Comparison of ENCODE assay signal across 20 cellular contexts in the genomic region with DNA sequence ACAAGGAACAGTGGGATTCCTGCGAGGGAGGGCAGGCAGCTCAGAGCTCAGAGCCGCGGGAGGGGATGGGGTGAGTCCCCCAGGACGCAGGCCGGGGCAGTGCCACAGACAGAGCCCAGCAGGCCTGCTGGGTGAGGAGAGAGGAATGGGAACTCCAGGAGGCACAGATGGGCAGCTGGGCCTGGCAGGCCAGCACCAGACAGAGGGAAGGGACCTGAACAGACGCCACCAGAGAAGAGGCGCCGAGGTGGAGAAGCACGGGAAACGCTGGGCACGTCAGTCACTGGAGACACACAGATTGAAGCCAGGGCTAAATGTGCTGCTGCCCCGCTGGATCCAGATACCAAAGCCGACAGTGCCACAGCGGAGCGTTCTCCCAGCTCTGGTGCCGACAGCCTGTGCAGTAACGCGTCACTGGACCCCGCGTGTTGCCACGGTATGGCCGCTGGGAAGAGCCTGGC.
A peak's percentile ranks its signal among the peaks of the same experiment; 100 is the strongest.
DNase-seq lines count a peak whose midpoint lies in the region; ATAC-seq and TF ChIP-seq lines count a peak whose summit lies in the region.
"Had no signal": no experiment of that assay in that cellular context is flagged by ENCODE, and none has a peak within 500 bp of the region (broad histone marks: within the 10 kb centered on the region; RNA-seq: fewer than 3 reads in every experiment).

No MANE protein-coding gene starts in this region.

- no peak overlapping the region for H3K4ac ChIP-seq in H9 (ENCODE audit: low read depth, low read length)

- no peak overlapping the region for H2BK15ac ChIP-seq in H9 (ENCODE audit: low read depth, low read length)

- ATAC-seq in left lung: no peak
- no peak for ATAC-seq in stimulated activated naive CD8-positive, alpha-beta T cell treated with anti-CD3 and anti-CD28 coated beads, Interleukin-15, amount 100 ng/mL, for 72 hours
- ATAC-seq: activated CD4-positive, CD25-positive, alpha-beta regulatory T cell treated with anti-CD3 and anti-CD28 coated beads, Interleukin-2, amount 50 U/mL, for 24 hours; GM12878 had no signal

- H2BK20ac ChIP-seq in H9 (ENCODE audit: low read depth, low read length, poor library complexity, severe bottlenecking): no peak overlapping the region

- no peak overlapping the region for H2AFZ ChIP-seq in H9 (ENCODE audit: low read length)

- no peak overlapping the region for H2AK5ac ChIP-seq in H9 (ENCODE audit: insufficient read length, low read length)

- H4K5ac ChIP-seq in H9 (ENCODE audit: insufficient read length, low read depth, low read length): no peak overlapping the region

- H3K79me1 ChIP-seq in H9 (ENCODE audit: insufficient read depth, low read depth, low read length, poor library complexity, severe bottlenecking): no peaks in the 10 kb centered on the region

- H3K4me1 Mint-ChIP-seq in H9 (no peaks in the 10 kb centered on the region), brain (peaks cover 48% of the 10 kb centered on the region)
- no peaks in the 10 kb centered on the region for H3K4me1 Mint-ChIP-seq in stimulated activated naive CD8-positive, alpha-beta T cell treated with anti-CD3 and anti-CD28 coated beads, Interleukin-15, amount 100 ng/mL, for 72 hours

- H4K8ac ChIP-seq in H9 (replicated peaks; ENCODE audit: insufficient read length, low read depth, low read length): no peak overlapping the region

- H3K4me3 Mint-ChIP-seq in H9 (no peak overlapping the region), brain (no peak overlapping the region)
- no peak overlapping the region for H3K4me3 Mint-ChIP-seq in stimulated activated naive CD8-positive, alpha-beta T cell treated with anti-CD3 and anti-CD28 coated beads, Interleukin-15, amount 100 ng/mL, for 72 hours
- H3K4me3 Mint-ChIP-seq: memory B cell had no signal

- H3K27ac Mint-ChIP-seq in H9 (peak overlapping the region in 1 of 3 experiments; percentile 24; a peak in 2 of 7 replicates), brain (peak overlapping the region in 4 of 5 experiments; percentile 43 to 92 (median 56))
- H3K27ac Mint-ChIP-seq in stimulated activated naive CD8-positive, alpha-beta T cell treated with anti-CD3 and anti-CD28 coated beads, Interleukin-15, amount 100 ng/mL, for 72 hours: no peak overlapping the region

- H2BK12ac ChIP-seq in H9 (ENCODE audit: insufficient read length, low read depth, low read length): no peak overlapping the region

- H3K9ac ChIP-seq in H9 (ENCODE audit: extremely low read depth, insufficient read length, low read length): no peak overlapping the region

- H3K79me2 ChIP-seq in H9 (ENCODE audit: insufficient read depth, low read length): no peaks in the 10 kb centered on the region

- H3K23ac ChIP-seq in H9 (ENCODE audit: insufficient read length, low read depth, low read length): no peak overlapping the region

- no peaks in the 10 kb centered on the region for H3K23me2 ChIP-seq in H9 (ENCODE audit: insufficient read length, low read depth, low read length, poor library complexity, severe bottlenecking)

- no peak for TF ChIP-seq EP300 in sigmoid colon (IDR thresholded peaks at IDR 0.05)

- no peaks in the 10 kb centered on the region for H3K27me3 Mint-ChIP-seq in H9 (ENCODE audit: low read depth)
- H3K27me3 Mint-ChIP-seq in brain: no peaks in the 10 kb centered on the region
- no peaks in the 10 kb centered on the region for H3K27me3 Mint-ChIP-seq in stimulated activated naive CD8-positive, alpha-beta T cell treated with anti-CD3 and anti-CD28 coated beads, Interleukin-15, amount 100 ng/mL, for 72 hours
- H3K27me3 Mint-ChIP-seq: IgD-negative memory B cell, memory B cell had no signal

- TF ChIP-seq POLR2A in sigmoid colon (IDR thresholded peaks at IDR 0.05): no peak

- H3K9me3 ChIP-seq in H9 (ENCODE audit: control insufficient read depth, low read depth, low read length) (no peaks in the 10 kb centered on the region), left lung (no peaks in the 10 kb centered on the region), sigmoid colon (no peaks in the 10 kb centered on the region)
- H3K9me3 ChIP-seq: colonic mucosa, thoracic aorta had no signal

- no peak overlapping the region for H3K56ac ChIP-seq in H9 (ENCODE audit: insufficient read length, low read depth, low read length)

- no peaks in the 10 kb centered on the region for H4K20me1 ChIP-seq in H9 (ENCODE audit: control insufficient read depth, insufficient read depth, insufficient read length)

- no peak overlapping the region for H3T11ph ChIP-seq in H9 (ENCODE audit: low read length)

- WGBS in H9 (ENCODE audit: extremely low coverage, insufficient read length, low lambda C conversion rate): no CpG with 5 or more reads among the region's 22 CpGs
- WGBS in sigmoid colon, 2 donors: 90 to 95% methylated on average over 22 of the region's 22 CpGs

- H3K4me1 ChIP-seq in H9 (ENCODE audit: insufficient read depth, low read length) (no peaks in the 10 kb centered on the region), left lung (no peaks in the 10 kb centered on the region), sigmoid colon (peaks cover 0 to 11% (median 0%) of the 10 kb centered on the region in 4 donors)
- H3K4me1 ChIP-seq: colonic mucosa had no signal

- H3K9me3 Mint-ChIP-seq in H9 (no peaks in the 10 kb centered on the region), brain (no peaks in the 10 kb centered on the region)
- H3K9me3 Mint-ChIP-seq in stimulated activated naive CD8-positive, alpha-beta T cell treated with anti-CD3 and anti-CD28 coated beads, Interleukin-15, amount 100 ng/mL, for 72 hours: no peaks in the 10 kb centered on the region
- H3K9me3 Mint-ChIP-seq: IgD-negative memory B cell, memory B cell had no signal

- TF ChIP-seq CTCF in H9 (conservative IDR thresholded peaks at IDR 0.05) (no peak), brain (conservative IDR thresholded peaks at IDR 0.05) (no peak), left lung (IDR thresholded peaks at IDR 0.05) (no peak), sigmoid colon (IDR thresholded peaks at IDR 0.05) (no peak)

- H3K27ac ChIP-seq in H9 (ENCODE audit: insufficient read length, low read depth, low read length) (no peak overlapping the region), left lung (no peak overlapping the region), sigmoid colon (no peak overlapping the region)
- H3K27ac ChIP-seq: colonic mucosa, thoracic aorta had no signal

- H3K36me3 ChIP-seq in left lung (peaks cover 0 to 13% of the 10 kb centered on the region in 2 donors), sigmoid colon (no peaks in the 10 kb centered on the region)
- H3K36me3 ChIP-seq: colonic mucosa, thoracic aorta had no signal

- H3K14ac ChIP-seq in H9 (ENCODE audit: insufficient read depth, low read length): no peak overlapping the region

- DNase-seq in H9: peak; percentile 22
- DNase-seq in left lung: peak; percentile 24 to 74
- peak; percentile 63 for DNase-seq in sigmoid colon
- DNase-seq in NCI-H1105 (lab: John Stamatoyannopoulos, UW): no peak
- no peak for DNase-seq in stimulated activated CD4-positive, alpha-beta T cell treated with anti-CD3 and anti-CD28 coated beads, Interleukin-2, amount 100 ng/mL, for 24 hours
- no peak for DNase-seq in NCI-H446 treated with DMSO at 0.1 percent for 48 hours (lab: John Stamatoyannopoulos, UW)
- no peak for DNase-seq in stimulated activated naive CD8-positive, alpha-beta T cell treated with anti-CD3 and anti-CD28 coated beads, Interleukin-15, amount 100 ng/mL, for 72 hours
- DNase-seq: activated naive CD4-positive, alpha-beta T cell treated with Interleukin-2 at 50 U/mL for 16 hours; colonic mucosa; NCI-H2029 treated with DMSO at 0.1 percent for 48 hours; NCI-H510A; SIG-M5; stimulated activated CD4-positive, alpha-beta T cell treated with anti-CD3 and anti-CD28 coated beads, Interleukin-4, amount 100 ng/mL, for 4 hours; stimulated activated CD8-positive, alpha-beta memory T cell treated with anti-CD3 and anti-CD28 coated beads, Interleukin-4, amount 100 ng/mL, for 48 hours had no signal

- H2BK120ac ChIP-seq in H9 (ENCODE audit: low read depth, low read length, poor library complexity, severe bottlenecking): no peak overlapping the region

- H4K91ac ChIP-seq in H9 (ENCODE audit: insufficient read length, low read depth, low read length): no peak overlapping the region

- no peak overlapping the region for H3K4me3 ChIP-seq in left lung
- no peak overlapping the region for H3K4me3 ChIP-seq in sigmoid colon
- H3K4me3 ChIP-seq: colonic mucosa, GM12878, thoracic aorta had no signal

- intact Hi-C loops in left lung (cut with DNase I) (no loop called here), sigmoid colon (cut with DNase I) (no loop called here)

- H3K36me3 Mint-ChIP-seq in H9 (ENCODE audit: insufficient read depth in 1 of 3, low read depth in 3 of 3) (peaks cover 0 to under 1% (median 0%) of the 10 kb centered on the region in 3 experiments; a peak in 1 of 7 replicates), brain (no peaks in the 10 kb centered on the region)

- no peaks in the 10 kb centered on the region for H3K27me3 ChIP-seq in H9 (ENCODE audit: insufficient read depth, low read length)
- no peaks in the 10 kb centered on the region for H3K27me3 ChIP-seq in left lung
- H3K27me3 ChIP-seq in sigmoid colon: no peaks in the 10 kb centered on the region
- H3K27me3 ChIP-seq: colonic mucosa had no signal

- H2BK5ac ChIP-seq in H9 (ENCODE audit: insufficient read length, low read length): no peak overlapping the region

- H3K4me2 ChIP-seq in H9 (ENCODE audit: insufficient read depth, insufficient read length, low read length): no peak overlapping the region

- H3K18ac ChIP-seq in H9 (ENCODE audit: insufficient read length, low read depth, low read length): no peak overlapping the region

Comparison
In these comparisons a context has a peak if more than half of its experiments do, and no peak if none do; other contexts are left out.
1. DNase-seq: peak in H9 (single experiment), left lung (2 of 2) and sigmoid colon (single experiment); none in NCI-H1105 (single experiment), stimulated activated CD4-positive, alpha-beta T cell treated with anti-CD3 and anti-CD28 coated beads, Interleukin-2, amount 100 ng/mL, for 24 hours (0 of 2), NCI-H446 treated with DMSO at 0.1 percent for 48 hours (single experiment) and stimulated activated naive CD8-positive, alpha-beta T cell treated with anti-CD3 and anti-CD28 coated beads, Interleukin-15, amount 100 ng/mL, for 72 hours (0 of 2).
2. H3K27ac Mint-ChIP-seq: peak in brain (4 of 5); none in stimulated activated naive CD8-positive, alpha-beta T cell treated with anti-CD3 and anti-CD28 coated beads, Interleukin-15, amount 100 ng/mL, for 72 hours (0 of 2).